In genomic region chr15:89026167-89026566, GRCh38 we compare ENCODE assay signal across 19 cellular contexts.
A peak's percentile ranks its signal among the peaks of the same experiment; 100 is the strongest.
DNase-seq lines count a peak whose midpoint lies in the region; ATAC-seq and TF ChIP-seq lines count a peak whose summit lies in the region.
"Had no signal": no experiment of that assay in that cellular context is flagged by ENCODE, and none has a peak within 500 bp of the region (broad histone marks: within the 10 kb centered on the region; RNA-seq: fewer than 3 reads in every experiment).

No MANE protein-coding gene starts in this region.

- no peak for ATAC-seq in aorta (ENCODE audit: low FRiP score)
- ATAC-seq: CD8-positive, alpha-beta T cell had no signal

- DNase-seq in amniotic epithelial cell (ENCODE audit: low read depth), result peak; percentile 36
- peak; percentile 17 for DNase-seq in osteocyte (ENCODE audit: extremely low spot score, unreplicated experiment)
- peak; percentile 26 for DNase-seq in superior temporal gyrus (ENCODE audit: extremely low spot score)
- peak in 1 of 2 donors; percentile 15 for DNase-seq in aorta
- no peak for DNase-seq in OCI-M1 (lab: John Stamatoyannopoulos, UW)
- no peak for DNase-seq in iPS-NIHi11 (ENCODE audit: low spot score)
- DNase-seq in ACHN, result no peak
- no peak for DNase-seq in activated naive CD4-positive, alpha-beta T cell (lab: John Stamatoyannopoulos, UW)
- DNase-seq: Caco-2; CD4-positive, CD25-positive, alpha-beta regulatory T cell; DMS153; DND-41; GOT3; HFFc6 had no signal

- H3K27me3 Mint-ChIP-seq in osteocyte (ENCODE audit: unreplicated experiment), result peaks cover 6% of the 10 kb centered on the region

- H3K27me3 ChIP-seq in aorta (ENCODE audit: control insufficient read depth in 1 of 2, insufficient read depth in 2 of 2, low read length in 1 of 2), result no peaks in the 10 kb centered on the region
- H3K27me3 ChIP-seq: BLaER1 had no signal

- intact Hi-C loops in aorta (cut with DNase I), result no loop called here

- no peak overlapping the region for H3K4me3 ChIP-seq in aorta (ENCODE audit: low read length in 2 of 2)
- H3K4me3 ChIP-seq: BLaER1, HAP-1 had no signal

- H3K36me3 Mint-ChIP-seq in osteocyte (ENCODE audit: unreplicated experiment), result peaks cover 6% of the 10 kb centered on the region
- H3K36me3 Mint-ChIP-seq: CD4-positive, CD25-positive, alpha-beta regulatory T cell; CD8-positive, alpha-beta T cell had no signal

- peaks cover 4% of the 10 kb centered on the region for H3K4me1 Mint-ChIP-seq in osteocyte (ENCODE audit: unreplicated experiment)

- no peak for TF ChIP-seq CTCF in osteocyte (IDR thresholded peaks at IDR 0.05)

- peak overlapping the region; percentile 36 to 61 for H3K27ac ChIP-seq in aorta (ENCODE audit: low read depth in 1 of 2, low read length in 2 of 2)
- H3K27ac ChIP-seq: BLaER1, C4-2B had no signal

- no peak overlapping the region for H3K4me3 Mint-ChIP-seq in osteocyte (ENCODE audit: unreplicated experiment)
- H3K4me3 Mint-ChIP-seq: B cell; CD4-positive, CD25-positive, alpha-beta regulatory T cell; CD8-positive, alpha-beta T cell; HFFc6 had no signal

- no peak overlapping the region for H3K27ac Mint-ChIP-seq in osteocyte (ENCODE audit: unreplicated experiment)
- H3K27ac Mint-ChIP-seq: B cell; CD4-positive, CD25-positive, alpha-beta regulatory T cell; CD8-positive, alpha-beta T cell; HFFc6 had no signal

- in situ Hi-C loops in ACHN (cut with HindIII; ENCODE audit: low pct_ligation_motif_present, low pct_unique_long_range_greater_than_20kb, low sequenced_read_pairs), result no loop called here

- no peaks in the 10 kb centered on the region for H3K9me3 ChIP-seq in aorta (ENCODE audit: control insufficient read depth, low read length)
- H3K9me3 ChIP-seq: Caco-2 had no signal

- H3K4me1 ChIP-seq in aorta (ENCODE audit: control insufficient read depth in 1 of 2, insufficient read depth in 2 of 2, low read length in 2 of 2), result peaks cover 7 to 8% of the 10 kb centered on the region in 2 donors
- H3K4me1 ChIP-seq: Caco-2 had no signal

- H3K36me3 ChIP-seq in aorta (ENCODE audit: control insufficient read depth in 1 of 2, insufficient read depth in 2 of 2, low read length in 1 of 2), result no peaks in the 10 kb centered on the region
- H3K36me3 ChIP-seq: BLaER1, HAP-1 had no signal

- peaks cover 10% of the 10 kb centered on the region for H3K9me3 Mint-ChIP-seq in osteocyte (ENCODE audit: unreplicated experiment)
- H3K9me3 Mint-ChIP-seq: CD8-positive, alpha-beta T cell had no signal

Comparison
In these comparisons a context has a peak if more than half of its experiments do, and no peak if none do; other contexts are left out.
1. DNase-seq: peak in amniotic epithelial cell (single experiment), osteocyte (single experiment) and superior temporal gyrus (single experiment); none in OCI-M1 (single experiment), iPS-NIHi11 (single experiment), ACHN (single experiment) and activated naive CD4-positive, alpha-beta T cell (0 of 4).